Comparison of ENCODE assay signal across 23 cellular contexts in the genomic region with DNA sequence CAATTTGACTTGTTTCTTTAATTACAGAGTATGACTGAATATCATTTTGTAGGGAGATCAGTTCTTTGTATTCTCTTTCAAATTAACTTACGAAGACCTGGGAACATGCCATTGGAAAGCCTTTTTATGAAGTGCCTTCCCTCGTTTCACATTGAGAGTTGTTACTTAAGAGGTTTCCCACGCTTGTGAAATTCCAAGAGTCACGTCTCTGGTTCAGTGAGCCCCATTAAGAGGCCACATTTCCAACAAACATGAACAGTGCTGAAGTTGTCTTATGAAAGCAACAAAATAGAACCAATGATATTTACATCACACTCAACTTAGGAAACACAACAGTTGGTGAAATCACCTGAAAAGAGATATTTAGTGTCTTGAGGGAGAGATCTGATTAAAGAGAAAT.
"Had no signal": no experiment of that assay in that cellular context is flagged by ENCODE, and none has a peak within 500 bp of the region (broad histone marks: within the 10 kb centered on the region; RNA-seq: fewer than 3 reads in every experiment).

No MANE protein-coding gene starts in this region.

- DNase-seq: IMR-90, Karpas-422, KG1, MG63, NCI-H1092, NCI-H1105 treated with DMSO at 0.1 percent for 48 hours, NCI-H1417 treated with DMSO at 0.1 percent for 48 hours, NCI-H146, NCI-H1694 treated with DMSO at 0.1 percent for 48 hours, NCI-H1930, NCI-H2081, NCI-H2171, NCI-H226, NCI-H446, NCI-H510A, NCI-H524 treated with DMSO at 0.1 percent for 48 hours, NCI-H69, NCI-H774, Right ventricle myocardium superior, RPMI8226, SIG-M5 had no signal

- FAIRE-seq: HepG2, RCC 7860 had no signal
